Comparison of ENCODE assay signal across 1 cellular context in genomic region chr3:169772951-169773816, GRCh38.
TF ChIP-seq lines count a peak whose summit lies in the region.

Gene MYNN, plus strand, starts transcription at chr3:169773396. Its CDS starts 900 bp downstream, at chr3:169774296.

TF ChIP-seq in HCT116, 20 proteins besides CTCF, POLR2A, EP300 and RAD21 (continued from another document):
- TF ChIP-seq, protein P1, sequence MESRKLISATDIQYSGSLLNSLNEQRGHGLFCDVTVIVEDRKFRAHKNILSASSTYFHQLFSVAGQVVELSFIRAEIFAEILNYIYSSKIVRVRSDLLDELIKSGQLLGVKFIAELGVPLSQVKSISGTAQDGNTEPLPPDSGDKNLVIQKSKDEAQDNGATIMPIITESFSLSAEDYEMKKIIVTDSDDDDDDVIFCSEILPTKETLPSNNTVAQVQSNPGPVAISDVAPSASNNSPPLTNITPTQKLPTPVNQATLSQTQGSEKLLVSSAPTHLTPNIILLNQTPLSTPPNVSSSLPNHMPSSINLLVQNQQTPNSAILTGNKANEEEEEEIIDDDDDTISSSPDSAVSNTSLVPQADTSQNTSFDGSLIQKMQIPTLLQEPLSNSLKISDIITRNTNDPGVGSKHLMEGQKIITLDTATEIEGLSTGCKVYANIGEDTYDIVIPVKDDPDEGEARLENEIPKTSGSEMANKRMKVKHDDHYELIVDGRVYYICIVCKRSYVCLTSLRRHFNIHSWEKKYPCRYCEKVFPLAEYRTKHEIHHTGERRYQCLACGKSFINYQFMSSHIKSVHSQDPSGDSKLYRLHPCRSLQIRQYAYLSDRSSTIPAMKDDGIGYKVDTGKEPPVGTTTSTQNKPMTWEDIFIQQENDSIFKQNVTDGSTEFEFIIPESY (IDR thresholded peaks at IDR 0.05; ENCODE audit: extremely low read depth, insufficient replicate concordance, low read length): peak; percentile 34
- TF ChIP-seq MAX (IDR thresholded peaks at IDR 0.05): no peak
- no peak for TF ChIP-seq EZH2 (IDR thresholded peaks at IDR 0.05)
- peak; percentile 10 for TF ChIP-seq TCF7L2 (IDR thresholded peaks at IDR 0.05; ENCODE audit: borderline replicate concordance, extremely low read depth, insufficient read depth, insufficient read length)
